In the genomic region with DNA sequence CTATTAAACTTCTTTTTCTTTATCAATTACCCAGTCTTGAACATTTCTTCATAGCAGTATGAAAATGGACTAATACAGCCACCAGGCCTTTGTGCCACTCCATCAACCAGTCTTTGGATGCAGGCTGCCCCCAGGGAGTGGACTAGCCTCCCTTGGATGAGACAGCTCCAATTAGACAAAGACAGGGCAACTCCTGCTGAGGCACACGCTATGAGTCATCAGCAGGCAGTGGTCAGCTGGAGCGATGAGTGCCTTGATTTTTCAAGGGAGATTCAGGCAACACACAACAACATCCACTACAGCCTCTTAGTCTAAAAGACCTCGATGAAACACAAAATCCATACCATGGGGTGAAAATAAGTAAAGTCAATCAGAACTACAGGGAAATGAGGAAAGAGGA, we compare ENCODE assay signal across 22 cellular contexts.
DNase-seq lines count a peak whose midpoint lies in the region; ATAC-seq and TF ChIP-seq lines count a peak whose summit lies in the region.
"Had no signal": no experiment of that assay in that cellular context is flagged by ENCODE, and none has a peak within 500 bp of the region (broad histone marks: within the 10 kb centered on the region; RNA-seq: fewer than 3 reads in every experiment).

No MANE protein-coding gene starts in this region.

- no peaks in the 10 kb centered on the region for H3K27me3 Mint-ChIP-seq in osteocyte (ENCODE audit: unreplicated experiment)
- H3K27me3 Mint-ChIP-seq: activated CD4-positive, alpha-beta T cell treated with anti-CD3 and anti-CD28 coated beads for 36 hours; central memory CD8-positive, alpha-beta T cell had no signal

- H3K27ac Mint-ChIP-seq in osteocyte (ENCODE audit: unreplicated experiment) = peak overlapping the region; percentile 11
- H3K27ac Mint-ChIP-seq: activated CD4-positive, alpha-beta T cell treated with anti-CD3 and anti-CD28 coated beads for 36 hours; activated naive CD4-positive, alpha-beta T cell treated with anti-CD3 and anti-CD28 coated beads, Interleukin-2, amount 50 U/mL, for 24 hours; activated T-helper 1 cell treated with anti-CD3 and anti-CD28 coated beads, Interleukin-12 subunit alpha, Interleukin-12 subunit beta, Interleukin-2, Interleukin-4 antibody, amounts not matched to agents 30 ng/mL and 10 ng/mL and 1 ng/mL, durations not matched to agents 14 hours and 24 hours and 36 hours had no signal

- ATAC-seq in HG02938 (IDR thresholded peaks at IDR 0.05; ENCODE audit: unreplicated experiment) (no peak), GM19455 (IDR thresholded peaks at IDR 0.05; ENCODE audit: unreplicated experiment) (no peak)
- ATAC-seq: activated CD4-positive, alpha-beta T cell treated with anti-CD3 and anti-CD28 coated beads for 36 hours had no signal

- intact Hi-C loops in posterior vena cava (cut with DNase I) = no loop called here

- TF ChIP-seq CTCF in epithelial cell of esophagus (IDR thresholded peaks at IDR 0.05; ENCODE audit: insufficient read depth, low read depth, low read length, missing control alignments) = no peak
- no peak for TF ChIP-seq CTCF in osteocyte (IDR thresholded peaks at IDR 0.05)

- H3K4me1 Mint-ChIP-seq in osteocyte (ENCODE audit: unreplicated experiment) = peaks cover 47% of the 10 kb centered on the region
- H3K4me1 Mint-ChIP-seq: activated CD4-positive, alpha-beta T cell treated with anti-CD3 and anti-CD28 coated beads for 36 hours; activated naive CD4-positive, alpha-beta T cell treated with anti-CD3 and anti-CD28 coated beads, Interleukin-2, amount 50 U/mL, for 24 hours; central memory CD8-positive, alpha-beta T cell had no signal

- DNase-seq in ELR (ENCODE audit: low read depth) (peak; percentile 67), NCI-H226 (peak; percentile 44), epithelial cell of esophagus (ENCODE audit: low read depth) (peak; percentile 60), osteocyte (ENCODE audit: extremely low spot score, unreplicated experiment) (no peak), NCI-H1694 treated with DMSO at 0.1 percent for 48 hours (lab: John Stamatoyannopoulos, UW) (no peak), posterior vena cava (ENCODE audit: low spot score) (no peak)
- DNase-seq: activated CD4-positive, alpha-beta T cell treated with anti-CD3 and anti-CD28 coated beads for 36 hours; AML-193; aorta; GOT3; MV-4-11; NCI-H187 treated with DMSO at 0.1 percent for 48 hours; NCI-H774; stimulated activated CD4-positive, alpha-beta T cell treated with anti-CD3 and anti-CD28 coated beads, Interleukin-4, amount 100 ng/mL, for 1 hour; stimulated activated naive CD4-positive, alpha-beta T cell treated with Interleukin-2 at 50 U/mL for 16 hours had no signal

- no peaks in the 10 kb centered on the region for H3K9me3 Mint-ChIP-seq in osteocyte (ENCODE audit: unreplicated experiment)
- H3K9me3 Mint-ChIP-seq: activated naive CD4-positive, alpha-beta T cell treated with anti-CD3 and anti-CD28 coated beads, Interleukin-2, amount 50 U/mL, for 24 hours; activated T-helper 1 cell treated with anti-CD3 and anti-CD28 coated beads, Interleukin-12 subunit alpha, Interleukin-12 subunit beta, Interleukin-2, Interleukin-4 antibody, amounts not matched to agents 30 ng/mL and 10 ng/mL and 1 ng/mL, durations not matched to agents 14 hours and 24 hours and 36 hours had no signal

- no peaks in the 10 kb centered on the region for H3K36me3 Mint-ChIP-seq in osteocyte (ENCODE audit: unreplicated experiment)
- H3K36me3 Mint-ChIP-seq: activated naive CD4-positive, alpha-beta T cell treated with anti-CD3 and anti-CD28 coated beads, Interleukin-2, amount 50 U/mL, for 24 hours had no signal

- H3K4me3 ChIP-seq in epithelial cell of esophagus (ENCODE audit: low read length) = no peak overlapping the region
- H3K4me3 ChIP-seq: lung, thoracic aorta had no signal

- H3K4me3 Mint-ChIP-seq in osteocyte (ENCODE audit: unreplicated experiment) = no peak overlapping the region
- H3K4me3 Mint-ChIP-seq: activated CD4-positive, alpha-beta T cell treated with anti-CD3 and anti-CD28 coated beads for 36 hours; activated naive CD4-positive, alpha-beta T cell treated with anti-CD3 and anti-CD28 coated beads, Interleukin-2, amount 50 U/mL, for 24 hours; activated T-helper 1 cell treated with anti-CD3 and anti-CD28 coated beads, Interleukin-12 subunit alpha, Interleukin-12 subunit beta, Interleukin-2, Interleukin-4 antibody, amounts not matched to agents 30 ng/mL and 10 ng/mL and 1 ng/mL, durations not matched to agents 14 hours and 24 hours and 36 hours; central memory CD8-positive, alpha-beta T cell had no signal

Comparison
In these comparisons a context has a peak if more than half of its experiments do, and no peak if none do; other contexts are left out.
1. DNase-seq: peak in ELR (single experiment), NCI-H226 (single experiment) and epithelial cell of esophagus (single experiment); none in osteocyte (single experiment), NCI-H1694 treated with DMSO at 0.1 percent for 48 hours (single experiment) and posterior vena cava (single experiment).